Comparison of ENCODE assay signal across 1 cellular context in genomic region chrX:14064632-14065432, GRCh38.
TF ChIP-seq lines count a peak whose summit lies in the region.

No MANE protein-coding gene starts in this region.

TF ChIP-seq in GM23338, 12 proteins besides CTCF, POLR2A, EP300 and RAD21:
- TF ChIP-seq, protein P1, sequence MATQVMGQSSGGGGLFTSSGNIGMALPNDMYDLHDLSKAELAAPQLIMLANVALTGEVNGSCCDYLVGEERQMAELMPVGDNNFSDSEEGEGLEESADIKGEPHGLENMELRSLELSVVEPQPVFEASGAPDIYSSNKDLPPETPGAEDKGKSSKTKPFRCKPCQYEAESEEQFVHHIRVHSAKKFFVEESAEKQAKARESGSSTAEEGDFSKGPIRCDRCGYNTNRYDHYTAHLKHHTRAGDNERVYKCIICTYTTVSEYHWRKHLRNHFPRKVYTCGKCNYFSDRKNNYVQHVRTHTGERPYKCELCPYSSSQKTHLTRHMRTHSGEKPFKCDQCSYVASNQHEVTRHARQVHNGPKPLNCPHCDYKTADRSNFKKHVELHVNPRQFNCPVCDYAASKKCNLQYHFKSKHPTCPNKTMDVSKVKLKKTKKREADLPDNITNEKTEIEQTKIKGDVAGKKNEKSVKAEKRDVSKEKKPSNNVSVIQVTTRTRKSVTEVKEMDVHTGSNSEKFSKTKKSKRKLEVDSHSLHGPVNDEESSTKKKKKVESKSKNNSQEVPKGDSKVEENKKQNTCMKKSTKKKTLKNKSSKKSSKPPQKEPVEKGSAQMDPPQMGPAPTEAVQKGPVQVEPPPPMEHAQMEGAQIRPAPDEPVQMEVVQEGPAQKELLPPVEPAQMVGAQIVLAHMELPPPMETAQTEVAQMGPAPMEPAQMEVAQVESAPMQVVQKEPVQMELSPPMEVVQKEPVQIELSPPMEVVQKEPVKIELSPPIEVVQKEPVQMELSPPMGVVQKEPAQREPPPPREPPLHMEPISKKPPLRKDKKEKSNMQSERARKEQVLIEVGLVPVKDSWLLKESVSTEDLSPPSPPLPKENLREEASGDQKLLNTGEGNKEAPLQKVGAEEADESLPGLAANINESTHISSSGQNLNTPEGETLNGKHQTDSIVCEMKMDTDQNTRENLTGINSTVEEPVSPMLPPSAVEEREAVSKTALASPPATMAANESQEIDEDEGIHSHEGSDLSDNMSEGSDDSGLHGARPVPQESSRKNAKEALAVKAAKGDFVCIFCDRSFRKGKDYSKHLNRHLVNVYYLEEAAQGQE (IDR thresholded peaks at IDR 0.05; ENCODE audit: unreplicated experiment): no peak
- TF ChIP-seq STAT1 (IDR thresholded peaks at IDR 0.05; ENCODE audit: unreplicated experiment): no peak
- no peak for TF ChIP-seq CREB1 (CRISPR knock-in tag; IDR thresholded peaks at IDR 0.05; ENCODE audit: low read depth)
